Comparison of ENCODE assay signal across 14 cellular contexts in the genomic region with DNA sequence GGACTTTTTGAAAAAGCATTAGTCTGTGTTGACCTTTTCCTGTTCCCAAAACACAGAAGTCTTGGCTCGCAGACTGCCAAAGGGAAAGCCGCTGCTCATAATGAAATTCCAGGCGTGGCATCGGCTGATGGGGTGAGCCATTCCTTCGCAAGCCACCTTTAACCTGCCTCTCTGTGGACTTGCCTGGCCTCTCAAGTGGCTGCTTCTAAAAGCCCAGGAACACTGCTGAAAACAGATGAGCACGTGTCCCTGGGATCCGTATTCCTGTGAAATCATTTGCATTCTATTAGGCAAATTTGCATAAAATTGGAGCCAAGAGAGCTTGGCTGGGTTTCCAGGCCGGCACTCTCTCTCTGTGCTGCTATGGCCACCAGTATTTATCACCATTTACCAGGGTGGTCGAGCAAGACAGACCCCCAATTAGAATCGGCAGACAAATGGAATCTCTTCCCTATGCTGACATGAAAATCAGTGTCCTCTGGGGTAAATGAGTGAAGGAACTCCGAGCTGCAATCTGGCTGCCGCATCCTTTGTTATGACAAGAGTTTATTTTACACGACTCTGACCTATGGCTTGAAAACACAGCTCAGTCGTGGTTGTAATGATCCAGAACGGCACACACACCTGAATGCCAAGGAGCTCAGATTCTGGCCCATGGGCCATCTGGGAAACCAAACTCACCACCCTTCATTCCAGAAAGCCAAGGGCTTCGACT. TPM values are rescaled to one million over a fixed set of nuclear protein-coding genes. Genes with fewer than 3 reads are reported as not detected.
DNase-seq lines count a peak whose midpoint lies in the region; ATAC-seq and TF ChIP-seq lines count a peak whose summit lies in the region.
"Had no signal": no experiment of that assay in that cellular context is flagged by ENCODE, and none has a peak within 500 bp of the region (broad histone marks: within the 10 kb centered on the region; RNA-seq: fewer than 3 reads in every experiment).

No MANE protein-coding gene starts in this region.

- H3K36me3 Mint-ChIP-seq in stimulated activated naive CD8-positive, alpha-beta T cell treated with anti-CD3 and anti-CD28 coated beads, Interleukin-15, Interleukin-2, amounts not matched to agents 100 ng/mL and 50 ng/mL, for 24 hours (ENCODE audit: low read depth): peaks cover 69% of the 10 kb centered on the region
- H3K36me3 Mint-ChIP-seq in brain (peaks cover 31% of the 10 kb centered on the region), natural killer cell (no peaks in the 10 kb centered on the region)

- no peak for ATAC-seq in stimulated activated naive CD8-positive, alpha-beta T cell treated with anti-CD3 and anti-CD28 coated beads, Interleukin-15, Interleukin-2, amounts not matched to agents 100 U/mL and 50 U/mL, for 24 hours
- no peak for ATAC-seq in natural killer cell
- ATAC-seq in activated CD4-positive, CD25-positive, alpha-beta regulatory T cell treated with anti-CD3 and anti-CD28 coated beads, Interleukin-2, amount 50 U/mL, for 24 hours: no peak
- no peak for ATAC-seq in HG03045 (IDR thresholded peaks at IDR 0.05; ENCODE audit: unreplicated experiment)

- peak overlapping the region; percentile 54 for H3K27ac Mint-ChIP-seq in stimulated activated naive CD8-positive, alpha-beta T cell treated with anti-CD3 and anti-CD28 coated beads, Interleukin-15, Interleukin-2, amounts not matched to agents 100 ng/mL and 50 ng/mL, for 24 hours
- H3K27ac Mint-ChIP-seq in brain (peak overlapping the region; percentile 9 to 83 (median 67)), natural killer cell (peak overlapping the region; percentile 90 to 95)

- no peak overlapping the region for H3K4me3 Mint-ChIP-seq in stimulated activated naive CD8-positive, alpha-beta T cell treated with anti-CD3 and anti-CD28 coated beads, Interleukin-15, Interleukin-2, amounts not matched to agents 100 ng/mL and 50 ng/mL, for 24 hours
- H3K4me3 Mint-ChIP-seq in brain (peak overlapping the region in 4 of 5 experiments; percentile 7 to 70 (median 30)), natural killer cell (no peak overlapping the region)

- no peak overlapping the region for H3K27ac ChIP-seq in smooth muscle cell (ENCODE audit: low read depth)
- H3K27ac ChIP-seq: parathyroid adenoma had no signal

- WGBS in smooth muscle cell (ENCODE audit: low lambda C conversion rate): 79% methylated on average over 16 of the region's 16 CpGs

- peaks cover 69% of the 10 kb centered on the region for H3K4me1 Mint-ChIP-seq in stimulated activated naive CD8-positive, alpha-beta T cell treated with anti-CD3 and anti-CD28 coated beads, Interleukin-15, Interleukin-2, amounts not matched to agents 100 ng/mL and 50 ng/mL, for 24 hours (ENCODE audit: low read depth)
- H3K4me1 Mint-ChIP-seq in brain (peaks cover 65% of the 10 kb centered on the region), natural killer cell (peaks cover 52 to 56% of the 10 kb centered on the region in 2 donors)

- no peaks in the 10 kb centered on the region for H3F3A ChIP-seq in smooth muscle cell (ENCODE audit: low read depth)

- no peaks in the 10 kb centered on the region for H3K9me3 ChIP-seq in smooth muscle cell (replicated peaks; ENCODE audit: low read depth)

- DNase-seq in stimulated activated naive CD8-positive, alpha-beta T cell treated with anti-CD3 and anti-CD28 coated beads, Interleukin-15, Interleukin-2, amounts not matched to agents 100 U/mL and 50 U/mL, for 24 hours: no peak
- DNase-seq in natural killer cell (no peak), smooth muscle cell (lab: John Stamatoyannopoulos, UW; ENCODE audit: unreplicated experiment) (no peak)
- no peak for DNase-seq in stimulated activated CD4-positive, alpha-beta T cell treated with anti-CD3 and anti-CD28 coated beads, Interleukin-12 subunit alpha, Interleukin-12 subunit beta, amount 100 ng/mL, for 4 hours
- DNase-seq: AML-193, KG1, mammary epithelial cell, NCI-H1694, NCI-H69 had no signal

- H3K4me3 ChIP-seq in smooth muscle cell: no peak overlapping the region

- H3K27me3 Mint-ChIP-seq in stimulated activated naive CD8-positive, alpha-beta T cell treated with anti-CD3 and anti-CD28 coated beads, Interleukin-15, Interleukin-2, amounts not matched to agents 100 ng/mL and 50 ng/mL, for 24 hours: no peaks in the 10 kb centered on the region
- H3K27me3 Mint-ChIP-seq in brain: peaks cover 3% of the 10 kb centered on the region
- no peaks in the 10 kb centered on the region for H3K27me3 Mint-ChIP-seq in natural killer cell (ENCODE audit: low read depth in 2 of 2)

- no peak overlapping the region for H3K9ac ChIP-seq in smooth muscle cell (ENCODE audit: low read depth)
- H3K9ac ChIP-seq: parathyroid adenoma had no signal

- intact Hi-C loops in natural killer cell (cut with micrococcal nuclease): no loop called here

- no peaks in the 10 kb centered on the region for H3K9me3 Mint-ChIP-seq in stimulated activated naive CD8-positive, alpha-beta T cell treated with anti-CD3 and anti-CD28 coated beads, Interleukin-15, Interleukin-2, amounts not matched to agents 100 ng/mL and 50 ng/mL, for 24 hours
- H3K9me3 Mint-ChIP-seq in brain (peaks cover 0 to 9% (median 2%) of the 10 kb centered on the region in 5 experiments), natural killer cell (no peaks in the 10 kb centered on the region)

- H3K36me3 ChIP-seq in smooth muscle cell (ENCODE audit: low read depth): no peaks in the 10 kb centered on the region

- no peak for TF ChIP-seq CTCF in brain (conservative IDR thresholded peaks at IDR 0.05)
- TF ChIP-seq CTCF in natural killer cell (IDR thresholded peaks at IDR 0.05): no peak
- TF ChIP-seq CTCF in smooth muscle cell (IDR thresholded peaks at IDR 0.05; ENCODE audit: borderline replicate concordance, insufficient read depth, poor library complexity, severe bottlenecking): no peak

- no peaks in the 10 kb centered on the region for H3K79me2 ChIP-seq in smooth muscle cell (ENCODE audit: low read depth)

- no peaks in the 10 kb centered on the region for H3K27me3 ChIP-seq in smooth muscle cell (ENCODE audit: low read depth)

- H2AFZ ChIP-seq in smooth muscle cell (ENCODE audit: low read depth): no peak overlapping the region
- H2AFZ ChIP-seq: parathyroid adenoma had no signal

- no peak overlapping the region for H3K4me2 ChIP-seq in smooth muscle cell

- no peaks in the 10 kb centered on the region for H4K20me1 ChIP-seq in smooth muscle cell (ENCODE audit: low read depth)

- no peaks in the 10 kb centered on the region for H3K4me1 ChIP-seq in smooth muscle cell (ENCODE audit: low read depth)

RNA-seq across cellular contexts. Expression of a gene that starts 21.7 kb away (rescaled TPM):
- polyA plus RNA-seq in brain (ENCODE audit: insufficient read depth, low read depth, low replicate concordance) (8.0 TPM), smooth muscle cell (0.50 TPM in 1 of 2 replicates, not detected in the other)
- total RNA-seq in natural killer cell (10 to 100 TPM; 28.2 to 64.2 (median 33.4) TPM), smooth muscle cell (0.85 and 0.94 TPM in 2 replicates)

Comparison
In these comparisons a context has a peak if more than half of its experiments do, and no peak if none do; other contexts are left out.
1. H3K4me3 Mint-ChIP-seq: peak in brain (4 of 5); none in stimulated activated naive CD8-positive, alpha-beta T cell treated with anti-CD3 and anti-CD28 coated beads, Interleukin-15, Interleukin-2, amounts not matched to agents 100 ng/mL and 50 ng/mL, for 24 hours (single experiment) and natural killer cell (single experiment).
2. RNA of a gene that starts 21.7 kb away (total RNA-seq): 28.2 to 64.2 TPM in natural killer cell; 0.85 to 0.94 TPM in smooth muscle cell; every median in the first group is over 10 times any median in the second.
3. Peak in every context shown above with its lines, with median percentiles within 50 percentile points of each other: H3K27ac Mint-ChIP-seq.